In the genomic region with DNA sequence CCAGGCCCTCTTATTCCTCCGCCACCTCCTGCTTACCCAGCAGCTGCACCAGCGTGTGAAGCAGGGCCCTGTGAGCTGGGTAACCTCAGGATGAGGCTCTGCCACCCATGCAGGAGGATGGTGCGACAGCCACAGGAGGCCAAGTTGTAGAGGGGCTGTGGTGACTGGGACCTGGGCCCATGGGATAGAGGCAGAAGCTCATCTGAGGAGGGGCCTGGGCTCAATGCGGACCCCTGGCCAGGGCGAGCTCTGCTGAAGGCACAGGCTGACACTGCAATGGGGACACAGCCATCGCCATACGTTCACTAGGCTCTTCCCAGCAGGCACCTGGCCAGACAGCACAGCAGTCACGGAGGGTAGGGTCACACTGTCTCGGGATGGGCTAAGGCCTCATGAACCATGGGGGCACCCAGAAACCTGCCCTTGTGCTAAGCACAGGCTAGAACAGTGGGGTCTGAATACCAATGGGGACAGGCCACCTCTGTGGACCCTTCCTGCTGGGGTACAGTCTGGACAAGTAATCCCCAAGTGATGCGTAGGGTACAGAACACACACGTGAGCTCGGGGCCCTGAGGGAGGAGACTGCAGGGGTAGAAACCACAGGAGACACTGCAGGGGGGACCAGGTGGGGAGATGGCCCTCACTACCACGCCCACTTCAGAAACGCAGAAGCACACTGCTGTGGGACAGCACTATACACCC, we compare ENCODE assay signal across 22 cellular contexts. TPM values are rescaled to one million over a fixed set of nuclear protein-coding genes. Genes with fewer than 3 reads are reported as not detected.
DNase-seq lines count a peak whose midpoint lies in the region; ATAC-seq, FAIRE-seq and TF ChIP-seq lines count a peak whose summit lies in the region.
"Had no signal": no experiment of that assay in that cellular context is flagged by ENCODE, and none has a peak within 500 bp of the region (broad histone marks: within the 10 kb centered on the region; RNA-seq: fewer than 3 reads in every experiment).

No MANE protein-coding gene starts in this region.

- 76% methylated on average over 14 of the region's 14 CpGs for WGBS in K562 (ENCODE audit: insufficient coverage, low coverage, missing lambda C conversion rate)
- WGBS in stomach, 5 donors, result 90 to 96% (median 92%) methylated on average over 10 to 14 of the region's 14 CpGs

- no peak for FAIRE-seq in GM12891 (lab: Jason Lieb, UNC)
- no peak for FAIRE-seq in K562 (lab: Jason Lieb, UNC)

- H3K4me1 ChIP-seq in K562 (replicated peaks in 1 of 2; ENCODE audit: control insufficient read depth in 2 of 2, insufficient read depth in 2 of 2, low read length in 2 of 2) (peaks cover 22 to 86% of the 10 kb centered on the region in 2 experiments), stomach (peaks cover 0 to 7% (median 0%) of the 10 kb centered on the region in 4 donors), upper lobe of right lung (peaks cover 10% of the 10 kb centered on the region)

- H3K36me3 ChIP-seq in K562 (ENCODE audit: control insufficient read depth, insufficient read depth, low read length), result no peaks in the 10 kb centered on the region; the same call in 2 of the 3 replicates
- peaks cover 0 to 13% (median 3%) of the 10 kb centered on the region in 4 donors for H3K36me3 ChIP-seq in stomach
- no peaks in the 10 kb centered on the region for H3K36me3 ChIP-seq in upper lobe of right lung

- TF ChIP-seq RAD21 in K562 (CRISPR knock-in tag; conservative IDR thresholded peaks at IDR 0.05 in 1 of 2, IDR thresholded peaks at IDR 0.05 in 1 of 2), result no peak

- no TSS peak for BruUV-seq in K562 (replicated peaks; lab: Mats Ljungman, UMichigan)

- peak; percentile 13 for DNase-seq in GM12891 (ENCODE audit: insufficient read length, low spot score)
- DNase-seq in K562 (ENCODE audit: extremely low read depth in 1 of 4, low spot score in 3 of 4), result no peak
- DNase-seq in islet precursor cell, result peak; percentile 44
- peak; percentile 10 for DNase-seq in stomach
- no peak for DNase-seq in upper lobe of right lung
- DNase-seq in H4 (ENCODE audit: low spot score), result no peak
- DNase-seq in NCI-H1417 treated with DMSO at 0.1 percent for 48 hours (lab: John Stamatoyannopoulos, UW), result no peak
- DNase-seq in caudate nucleus (lab: John Stamatoyannopoulos, UW), result no peak
- DNase-seq: DMS 273 treated with DMSO at 0.1 percent for 48 hours, GOT3, HFFc6, IMR-90, Kasumi-1, MM.1S, NCI-H1105, NCI-H187, NCI-H446 treated with DMSO at 0.1 percent for 48 hours, NCI-H748 treated with DMSO at 0.1 percent for 48 hours, PC-3 had no signal

- no peak overlapping the region for H3K27ac ChIP-seq in K562 (ENCODE audit: extremely low read depth, low read depth, low read length)
- no peak overlapping the region for H3K27ac ChIP-seq in stomach
- no peak overlapping the region for H3K27ac ChIP-seq in upper lobe of right lung
- no peak overlapping the region for H3K27ac ChIP-seq in caudate nucleus (ENCODE audit: low read depth, low read length)
- H3K27ac ChIP-seq: RWPE1 had no signal

- no peak overlapping the region for H2AFZ ChIP-seq in K562 (ENCODE audit: low read depth, low read length)

- no peaks in the 10 kb centered on the region for H3K27me3 ChIP-seq in K562 (ENCODE audit: control insufficient read depth in 2 of 2, insufficient read depth in 2 of 2, low read length in 2 of 2)
- H3K27me3 ChIP-seq in stomach, result no peaks in the 10 kb centered on the region
- H3K27me3 ChIP-seq in upper lobe of right lung, result no peaks in the 10 kb centered on the region

- in situ Hi-C loops in K562 (cut with MboI), result no loop called here

- H3K4me2 ChIP-seq in K562 (ENCODE audit: insufficient read depth, low read length), result no peak overlapping the region

- no peaks in the 10 kb centered on the region for H3K79me2 ChIP-seq in K562 (ENCODE audit: control insufficient read depth, insufficient read depth, low read length)

- TF ChIP-seq CTCF in K562 (IDR thresholded peaks at IDR 0.05 in 2 of 3, conservative IDR thresholded peaks at IDR 0.05 in 1 of 3; ENCODE audit: insufficient read depth in 2 of 3, low read depth in 1 of 3, low read length in 3 of 3), result no peak
- TF ChIP-seq CTCF in stomach (IDR thresholded peaks at IDR 0.05), result no peak
- TF ChIP-seq CTCF in upper lobe of right lung (IDR thresholded peaks at IDR 0.05), result no peak

- intact Hi-C loops in K562 (cut with micrococcal nuclease) (loop anchor here (5.0 kb wide), 1 partner anchor 33 kb away; a partner anchor contains a TSS), stomach (cut with DNase I; ENCODE audit: low total_unique reads) (no loop called here), upper lobe of right lung (cut with DNase I) (no loop called here)

- H4K20me1 ChIP-seq in K562 (replicated peaks; ENCODE audit: control insufficient read depth, insufficient read depth, low read length), result no peaks in the 10 kb centered on the region; the same call in 1 of the 2 replicates

- H3K9me3 ChIP-seq in K562 (replicated peaks; ENCODE audit: control insufficient read depth, insufficient read depth, low read depth, low read length), result no peaks in the 10 kb centered on the region
- no peaks in the 10 kb centered on the region for H3K9me3 ChIP-seq in stomach
- no peaks in the 10 kb centered on the region for H3K9me3 ChIP-seq in upper lobe of right lung

- ATAC-seq in K562, result no peak
- no peak for ATAC-seq in upper lobe of right lung
- ATAC-seq: PC-3 had no signal

- TF ChIP-seq EP300 in K562 (IDR thresholded peaks at IDR 0.05; ENCODE audit: low read length) (no peak), stomach (IDR thresholded peaks at IDR 0.05) (no peak)

- TF ChIP-seq POLR2A in GM12891 (IDR thresholded peaks at IDR 0.05; ENCODE audit: low read depth, low read length) (no peak), K562 (conservative IDR thresholded peaks at IDR 0.05) (no peak), stomach (IDR thresholded peaks at IDR 0.05) (no peak)

- H3K9ac ChIP-seq in K562 (ENCODE audit: insufficient read depth in 1 of 2, low read depth in 2 of 2, low read length in 2 of 2), result peak overlapping the region in 1 of 2 experiments; percentile 46; a peak in 2 of 4 replicates

- peaks cover 3% of the 10 kb centered on the region for H3K9me1 ChIP-seq in K562 (ENCODE audit: control insufficient read depth, insufficient read depth, low read length)

- CTCF ChIA-PET in K562 (lab: Yijun Ruan, JAX; ENCODE audit: low intra/inter-chr PET ratio), result no interaction called here

- POLR2A ChIA-PET in K562 (lab: Yijun Ruan, JAX), result interaction anchor here (0.5 to 5.0 kb wide), 12 partner anchors 9 to 689 kb away, joined by 3 to 31 read pairs (median 3); no protein-coding TSS in a partner anchor

- H3K4me3 ChIP-seq in K562 (no peak overlapping the region), stomach (no peak overlapping the region), upper lobe of right lung (no peak overlapping the region)

RNA-seq across cellular contexts. Expression of a gene that starts 35.3 kb away (rescaled TPM):
- polyA plus RNA-seq in GM12891 (2012; ENCODE audit: low read depth, missing spikeins), result 3.5 TPM
- 5.3 and 21.3 TPM in 2 replicates for total RNA-seq in K562 (2011; cell fraction: chromatin; rRNA removed; ENCODE audit: low replicate concordance)
- 21.8 and 25.5 TPM in 2 replicates for total RNA-seq in K562 (2011; cell fraction: nucleolus; rRNA removed)
- 7.3 and 7.8 TPM in 2 replicates for total RNA-seq in K562 (2011; cell fraction: nucleoplasm; rRNA removed)
- total RNA-seq in K562 (2014; rRNA removed) (48.9 and 69.1 TPM in 2 replicates), K562 (2014; rRNA removed; fragmentation: Illumina TruSeq; extraction: Trizol) (0.57 and 0.84 TPM in 2 replicates), K562 (2015; rRNA removed; fragmentation: Illumina TruSeq; extraction: Trizol) (17.8 and 20.6 TPM in 2 replicates), K562 (2021) (50.5 and 55.3 TPM in 2 replicates), stomach (1 to 10 TPM in 2 of 5 donors, under 1 TPM in 2, not detected in 1; 0.29 to 4.1 (median 1.7) TPM), upper lobe of right lung (7.8 TPM)
- polyA plus RNA-seq in K562 (2011; rRNA removed) (10.2 and 35.0 TPM in 2 replicates), K562 (2014; fragmentation: Illumina TruSeq; extraction: Trizol) (1.9 and 18.0 TPM in 2 replicates), K562 (2014; fragmentation: Nextera tagmentation; extraction: Ambion mirVana) (1 to 10 TPM in 1 of 2 experiments, under 1 TPM in 1; 0.56 to 3.5 TPM), K562 (2014; rRNA removed) (40.7 and 41.3 TPM in 2 replicates), stomach (1 to 10 TPM; 1.8 to 6.8 (median 3.2) TPM)
- polyA plus RNA-seq in K562 (2011; cell fraction: cytosol; rRNA removed), result 37.2 and 43.8 TPM in 2 replicates
- 33.2 and 43.3 TPM in 2 replicates for polyA plus RNA-seq in K562 (2011; cell fraction: nucleus; rRNA removed)
- polyA plus RNA-seq in K562 (2012), result 42.2 and 62.2 TPM in 2 replicates
- 2.8 and 3.7 TPM in 2 replicates for polyA minus RNA-seq in K562 (2011; rRNA and poly(A)+ RNA removed)
- 13.2 and 33.0 TPM in 2 replicates for polyA minus RNA-seq in K562 (2011; cell fraction: cytosol; rRNA and poly(A)+ RNA removed)
- 12.0 and 14.3 TPM in 2 replicates for polyA minus RNA-seq in K562 (2011; cell fraction: nucleus; rRNA and poly(A)+ RNA removed)
- total RNA-seq in H4 (2014; rRNA removed; shearing (Covaris generic)), result 5.7 and 12.4 TPM in 2 replicates

RNA-seq across cellular contexts. Expression of a gene that starts 35.3 kb away (rescaled TPM):
- polyA plus RNA-seq in GM12891 (2012; ENCODE audit: low read depth, missing spikeins), result 5.7 TPM
- 82.4 and 192 TPM in 2 replicates for total RNA-seq in K562 (2011; cell fraction: chromatin; rRNA removed; ENCODE audit: low replicate concordance)
- total RNA-seq in K562 (2011; cell fraction: nucleolus; rRNA removed), result 134 and 166 TPM in 2 replicates
- total RNA-seq in K562 (2011; cell fraction: nucleoplasm; rRNA removed), result 107 and 110 TPM in 2 replicates
- total RNA-seq in K562 (2014; rRNA removed) (32.5 and 42.0 TPM in 2 replicates), K562 (2014; rRNA removed; fragmentation: Illumina TruSeq; extraction: Trizol) (16.3 and 19.8 TPM in 2 replicates), K562 (2015; rRNA removed; fragmentation: Illumina TruSeq; extraction: Trizol) (26.2 and 28.8 TPM in 2 replicates), K562 (2021) (75.4 and 75.5 TPM in 2 replicates), stomach (10 to 100 TPM in 2 of 5 donors, 1 to 10 TPM in 3; 1.7 to 28.1 (median 8.7) TPM), upper lobe of right lung (20.5 TPM)
- polyA plus RNA-seq in K562 (2011; rRNA removed) (32.7 and 82.6 TPM in 2 replicates), K562 (2014; fragmentation: Illumina TruSeq; extraction: Trizol) (39.2 and 40.1 TPM in 2 replicates), K562 (2014; fragmentation: Nextera tagmentation; extraction: Ambion mirVana) (10 to 100 TPM; 23.6 to 33.7 TPM), K562 (2014; rRNA removed) (28.2 and 31.2 TPM in 2 replicates), stomach (10 to 100 TPM in 1 of 3 donors, 1 to 10 TPM in 2; 5.2 to 12.1 (median 5.8) TPM)
- 68.8 and 74.9 TPM in 2 replicates for polyA plus RNA-seq in K562 (2011; cell fraction: cytosol; rRNA removed)
- 124 and 157 TPM in 2 replicates for polyA plus RNA-seq in K562 (2011; cell fraction: nucleus; rRNA removed)
- polyA plus RNA-seq in K562 (2012), result 40.3 and 56.9 TPM in 2 replicates
- 49.5 and 66.5 TPM in 2 replicates for polyA minus RNA-seq in K562 (2011; rRNA and poly(A)+ RNA removed)
- polyA minus RNA-seq in K562 (2011; cell fraction: cytosol; rRNA and poly(A)+ RNA removed), result 31.7 and 46.0 TPM in 2 replicates
- polyA minus RNA-seq in K562 (2011; cell fraction: nucleus; rRNA and poly(A)+ RNA removed), result 42.7 and 85.4 TPM in 2 replicates
- total RNA-seq in H4 (2014; rRNA removed; shearing (Covaris generic)), result 2.3 and 2.6 TPM in 2 replicates

RNA-seq across cellular contexts. Expression of a gene that starts 58.8 kb away (rescaled TPM):
- not detected for polyA plus RNA-seq in GM12891 (2012; ENCODE audit: low read depth, missing spikeins)
- 31.9 and 90.7 TPM in 2 replicates for total RNA-seq in K562 (2011; cell fraction: chromatin; rRNA removed; ENCODE audit: low replicate concordance)
- 41.9 and 52.4 TPM in 2 replicates for total RNA-seq in K562 (2011; cell fraction: nucleolus; rRNA removed)
- total RNA-seq in K562 (2011; cell fraction: nucleoplasm; rRNA removed), result 40.6 and 47.0 TPM in 2 replicates
- total RNA-seq in K562 (2014; rRNA removed) (8.9 and 14.0 TPM in 2 replicates), K562 (2014; rRNA removed; fragmentation: Illumina TruSeq; extraction: Trizol) (2.1 and 2.6 TPM in 2 replicates), K562 (2015; rRNA removed; fragmentation: Illumina TruSeq; extraction: Trizol) (3.5 and 3.9 TPM in 2 replicates), K562 (2021) (34.2 and 35.0 TPM in 2 replicates), stomach (under 1 TPM in 2 of 5 donors, not detected in 3; 0.43 to 0.73 TPM), upper lobe of right lung (15.4 TPM)
- polyA plus RNA-seq in K562 (2011; rRNA removed) (2.5 and 9.5 TPM in 2 replicates), K562 (2014; fragmentation: Illumina TruSeq; extraction: Trizol) (8.0 and 12.8 TPM in 2 replicates), K562 (2014; fragmentation: Nextera tagmentation; extraction: Ambion mirVana) (under 1 TPM; 0.07 to 0.11 TPM), K562 (2014; rRNA removed) (14.7 and 17.1 TPM in 2 replicates), stomach (1 to 10 TPM in 1 of 3 donors, under 1 TPM in 1, not detected in 1; 0.62 to 1.1 TPM)
- polyA plus RNA-seq in K562 (2011; cell fraction: cytosol; rRNA removed), result 5.8 and 7.7 TPM in 2 replicates
- polyA plus RNA-seq in K562 (2011; cell fraction: nucleus; rRNA removed), result 55.1 and 87.1 TPM in 2 replicates
- 12.4 and 14.0 TPM in 2 replicates for polyA plus RNA-seq in K562 (2012)
- 2.2 and 5.5 TPM in 2 replicates for polyA minus RNA-seq in K562 (2011; rRNA and poly(A)+ RNA removed)
- polyA minus RNA-seq in K562 (2011; cell fraction: cytosol; rRNA and poly(A)+ RNA removed), result 5.4 and 22.9 TPM in 2 replicates
- polyA minus RNA-seq in K562 (2011; cell fraction: nucleus; rRNA and poly(A)+ RNA removed), result 20.1 and 45.7 TPM in 2 replicates
- not detected in 2 replicates for total RNA-seq in H4 (2014; rRNA removed; shearing (Covaris generic))
- total RNA-seq: IMR-90 had no signal
- polyA plus RNA-seq: AG04450, BJ had no signal

Comparison
In these comparisons a context has a peak if more than half of its experiments do, and no peak if none do; other contexts are left out.
1. DNase-seq: peak in GM12891 (single experiment), islet precursor cell (single experiment) and stomach (single experiment); none in K562 (0 of 4), upper lobe of right lung (single experiment), H4 (single experiment), NCI-H1417 treated with DMSO at 0.1 percent for 48 hours (single experiment) and caudate nucleus (0 of 61).